In genomic region chr3:147424325-147424910, GRCh38 we compare ENCODE assay signal across 1 cellular context.
A peak's percentile ranks its signal among the peaks of the same experiment; 100 is the strongest.
TF ChIP-seq lines count a peak whose summit lies in the region.

No MANE protein-coding gene starts in this region.

TF ChIP-seq in H1, 55 proteins besides CTCF, POLR2A, EP300 and RAD21:
- TF ChIP-seq RNF2 (IDR thresholded peaks at IDR 0.05; ENCODE audit: borderline replicate concordance, low read depth, low read length, missing control alignments, poor library complexity, severe bottlenecking): peak; percentile 74
- peak; percentile 43 for TF ChIP-seq ASH2L (IDR thresholded peaks at IDR 0.05; ENCODE audit: low read length)
- peak; percentile 78 for TF ChIP-seq CREB1 (IDR thresholded peaks at IDR 0.05)
- no peak for TF ChIP-seq ATF3 (IDR thresholded peaks at IDR 0.05; ENCODE audit: insufficient read depth, low read depth, low read length)
- no peak for TF ChIP-seq CBX5 (IDR thresholded peaks at IDR 0.05; ENCODE audit: low read depth, low read length)
- no peak for TF ChIP-seq RBBP5 (IDR thresholded peaks at IDR 0.05; ENCODE audit: borderline replicate concordance, low read depth, low read length)
- no peak for TF ChIP-seq TEAD4 (IDR thresholded peaks at IDR 0.05; ENCODE audit: low read depth, low read length)
- TF ChIP-seq CTBP2 (IDR thresholded peaks at IDR 0.05; ENCODE audit: borderline replicate concordance, insufficient read depth, insufficient read length, low read length): peak; percentile 96
- no peak for TF ChIP-seq E2F6 (IDR thresholded peaks at IDR 0.05)
- no peak for TF ChIP-seq SAP30 (IDR thresholded peaks at IDR 0.05; ENCODE audit: insufficient read depth, insufficient replicate concordance, low read length)
- TF ChIP-seq CEBPB (IDR thresholded peaks at IDR 0.05; ENCODE audit: low read depth, low read length): no peak
- no peak for TF ChIP-seq HDAC2 (IDR thresholded peaks at IDR 0.05; ENCODE audit: borderline replicate concordance in 1 of 2, low read depth in 2 of 2, low read length in 2 of 2)
- TF ChIP-seq POU5F1 (IDR thresholded peaks at IDR 0.05; ENCODE audit: low read depth, low read length): no peak
- no peak for TF ChIP-seq CHD1 (IDR thresholded peaks at IDR 0.05; ENCODE audit: low read depth, low read length)
- TF ChIP-seq TCF12 (IDR thresholded peaks at IDR 0.05; ENCODE audit: low read depth, low read length): no peak
- no peak for TF ChIP-seq MAX (IDR thresholded peaks at IDR 0.05)
- TF ChIP-seq BCL11A (IDR thresholded peaks at IDR 0.05; ENCODE audit: low read depth in 2 of 2, low read length in 2 of 2): no peak
- no peak for TF ChIP-seq MAFK (IDR thresholded peaks at IDR 0.05; ENCODE audit: low read depth, low read length)
- no peak for TF ChIP-seq SP2 (IDR thresholded peaks at IDR 0.05; ENCODE audit: low read length)
- no peak for TF ChIP-seq SP1 (IDR thresholded peaks at IDR 0.05; ENCODE audit: low read depth, low read length)
- TF ChIP-seq SRF (IDR thresholded peaks at IDR 0.05; ENCODE audit: low read depth, low read length): no peak
- no peak for TF ChIP-seq ZNF274 (IDR thresholded peaks at IDR 0.05; ENCODE audit: borderline replicate concordance, extremely low read depth, low read length)
- no peak for TF ChIP-seq USF2 (IDR thresholded peaks at IDR 0.05; ENCODE audit: low read length)
- no peak; the same call in 1 of the 2 replicates for TF ChIP-seq SUZ12 (IDR thresholded peaks at IDR 0.05; ENCODE audit: low read length)
- peak; percentile 8 for TF ChIP-seq KDM4A (IDR thresholded peaks at IDR 0.05; ENCODE audit: low read depth, low read length, severe bottlenecking)
- TF ChIP-seq SP4 (IDR thresholded peaks at IDR 0.05; ENCODE audit: low read length): no peak
- TF ChIP-seq FOSL1 (IDR thresholded peaks at IDR 0.05; ENCODE audit: insufficient read depth, low read depth, low read length): no peak
